8 cellular contexts compared by ENCODE assay signal in genomic region chr10:92239600-92240288, GRCh38. TPM values are rescaled to one million over a fixed set of nuclear protein-coding genes. Genes with fewer than 3 reads are reported as not detected.
A peak's percentile ranks its signal among the peaks of the same experiment; 100 is the strongest.
DNase-seq lines count a peak whose midpoint lies in the region; ATAC-seq and TF ChIP-seq lines count a peak whose summit lies in the region.

No MANE protein-coding gene starts in this region.

- TF ChIP-seq CTCF in RWPE2 (IDR thresholded peaks at IDR 0.05; ENCODE audit: poor library complexity, severe bottlenecking) (no peak), adrenal gland (IDR thresholded peaks at IDR 0.05) (no peak)

- H3K9me3 ChIP-seq in RWPE2 (ENCODE audit: severe bottlenecking) (no peaks in the 10 kb centered on the region), adrenal gland (replicated peaks in 1 of 3) (no peaks in the 10 kb centered on the region)

- ATAC-seq in HG02588 (IDR thresholded peaks at IDR 0.05; ENCODE audit: unreplicated experiment) (peak; percentile 40), RWPE2 (ENCODE audit: low read depth) (peak; percentile 22; the same call in 2 of the 3 replicates), left ventricle myocardium superior (peak; percentile 54)

- 0 to 1% (median 1%) methylated on average over 1 to 69 of the region's 69 CpGs for WGBS in adrenal gland, 4 donors

- in situ Hi-C loops in G401 (cut with HindIII; ENCODE audit: low sequenced_read_pairs): no loop called here

- H3K27ac ChIP-seq in RWPE2 (ENCODE audit: poor library complexity, severe bottlenecking) (peak overlapping the region; percentile 45), adrenal gland (peak overlapping the region; percentile 66 to 95 (median 89))

- no peaks in the 10 kb centered on the region for H3K27me3 ChIP-seq in RWPE2 (ENCODE audit: insufficient read depth, poor library complexity, severe bottlenecking)
- no peaks in the 10 kb centered on the region for H3K27me3 ChIP-seq in adrenal gland

- H3K4me1 ChIP-seq in RWPE2 (ENCODE audit: insufficient read depth, poor library complexity, severe bottlenecking) (peaks cover 39% of the 10 kb centered on the region), adrenal gland (replicated peaks in 1 of 2) (peaks cover 27 to 62% of the 10 kb centered on the region in 2 donors)

- H3K4me3 ChIP-seq in RWPE2 (ENCODE audit: severe bottlenecking) (peak overlapping the region; percentile 49), adrenal gland (peak overlapping the region; percentile 39 to 93 (median 78))

- H3K36me3 ChIP-seq in RWPE2 (ENCODE audit: low read depth) (no peaks in the 10 kb centered on the region), adrenal gland (replicated peaks in 1 of 2) (no peaks in the 10 kb centered on the region)

- peak in 1 of 2 donors; percentile 34 for TF ChIP-seq POLR2A in adrenal gland (IDR thresholded peaks at IDR 0.05)

- DNase-seq in G401 (ENCODE audit: low spot score) (peak; percentile 48), RWPE2 (ENCODE audit: low spot score) (no peak), adrenal gland (peak; percentile 37 to 67 (median 50)), left ventricle myocardium superior (peak; percentile 74), posterior cingulate gyrus (peak; percentile 47 to 93 (median 60)), inferior parietal cortex (ENCODE audit: extremely low spot score) (no peak), NCI-H345 treated with DMSO at 0.1 percent for 48 hours (lab: John Stamatoyannopoulos, UW; ENCODE audit: unreplicated experiment) (no peak)

- intact Hi-C loops in adrenal gland (cut with DNase I): loop anchor here in 1 of 2 donors (5.0 kb wide), 1 partner anchor 53 kb away; the partner anchor contains the start of genes CPEB3 and MARCHF5
- intact Hi-C loops in left ventricle myocardium superior (cut with micrococcal nuclease): loop anchor here (10.0 kb wide), 2 partner anchors 55 to 155 kb away; partner anchors contain the start of genes CPEB3 and MARCHF5
- intact Hi-C loops in posterior cingulate gyrus (cut with DNase I): loop anchor here (1.0 to 5.0 kb wide), 2 partner anchors 52 to 152 kb away; partner anchors contain the start of genes CPEB3 and MARCHF5

RNA-seq across cellular contexts. Expression of gene CPEB3, which starts 51.1 kb away (rescaled TPM):
- 1.1 and 2.0 TPM in 2 replicates for total RNA-seq in G401 (2014; rRNA removed; shearing (Covaris generic))
- 10 to 100 TPM in 1 of 8 donors, 1 to 10 TPM in 7; 5.1 to 13.4 (median 7.6) TPM for total RNA-seq in adrenal gland
- 1 to 10 TPM; 1.6 to 6.4 (median 3.0) TPM for polyA plus RNA-seq in adrenal gland
- total RNA-seq in left ventricle myocardium superior: 18.0 TPM

RNA-seq across cellular contexts. Expression of gene MARCHF5, which starts 51.2 kb away (rescaled TPM):
- total RNA-seq in G401 (2014; rRNA removed; shearing (Covaris generic)): 35.1 and 45.1 TPM in 2 replicates
- 10 to 100 TPM; 12.0 to 61.9 (median 32.4) TPM for total RNA-seq in adrenal gland
- 10 to 100 TPM; 10.0 to 47.5 (median 10.5) TPM for polyA plus RNA-seq in adrenal gland
- total RNA-seq in left ventricle myocardium superior: 32.9 TPM

Comparison
In these comparisons a context has a peak if more than half of its experiments do, and no peak if none do; other contexts are left out.
1. DNase-seq: peak in G401 (single experiment), adrenal gland (7 of 7), left ventricle myocardium superior (single experiment) and posterior cingulate gyrus (10 of 10); none in RWPE2 (single experiment), inferior parietal cortex (single experiment) and NCI-H345 treated with DMSO at 0.1 percent for 48 hours (single experiment).
2. Peak in every context shown above with its lines, with median percentiles within 50 percentile points of each other: ATAC-seq.